Comparison of ENCODE assay signal across 31 cellular contexts in the genomic region with DNA sequence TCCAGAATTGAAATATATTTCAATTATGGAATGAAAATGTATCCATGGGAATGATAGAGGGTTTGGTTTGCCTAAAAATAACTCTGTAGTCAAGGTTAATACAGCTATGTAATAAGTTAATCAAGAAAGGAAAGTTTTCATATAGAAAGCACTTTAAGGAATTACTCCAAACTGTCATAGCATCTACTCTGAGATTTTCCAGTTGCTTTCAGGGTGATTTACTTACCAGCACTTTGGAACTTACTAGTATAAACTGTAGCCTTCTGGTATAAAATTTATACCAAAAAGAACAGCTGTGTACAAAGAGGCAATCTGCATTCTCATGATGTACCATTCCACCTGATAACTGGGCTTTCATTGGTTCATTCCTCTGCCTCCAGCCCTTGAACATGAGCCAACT.
A peak's percentile ranks its signal among the peaks of the same experiment; 100 is the strongest.
DNase-seq lines count a peak whose midpoint lies in the region; ATAC-seq and TF ChIP-seq lines count a peak whose summit lies in the region.
"Had no signal": no experiment of that assay in that cellular context is flagged by ENCODE, and none has a peak within 500 bp of the region (broad histone marks: within the 10 kb centered on the region; RNA-seq: fewer than 3 reads in every experiment).

No MANE protein-coding gene starts in this region.

- no peaks in the 10 kb centered on the region for H3K36me3 Mint-ChIP-seq in activated naive CD4-positive, alpha-beta T cell treated with anti-CD3 and anti-CD28 coated beads, Interleukin-2, amount 50 U/mL, for 24 hours

- H2AFZ ChIP-seq in OCI-LY7 (ENCODE audit: low read length): no peak overlapping the region

- no peaks in the 10 kb centered on the region for H3K9me2 ChIP-seq in OCI-LY7 (ENCODE audit: insufficient read depth, low read length)

- intact Hi-C loops in OCI-LY7 (cut with micrococcal nuclease; ENCODE audit: unreplicated experiment): no loop called here

- peaks cover 24% of the 10 kb centered on the region for H3K36me3 ChIP-seq in OCI-LY7 (ENCODE audit: insufficient read depth, low read length)
- H3K36me3 ChIP-seq: BE2C, esophagus muscularis mucosa, neutrophil, right atrium auricular region had no signal

- H3K27ac Mint-ChIP-seq in activated naive CD4-positive, alpha-beta T cell treated with anti-CD3 and anti-CD28 coated beads, Interleukin-2, amount 50 U/mL, for 24 hours: peak overlapping the region; percentile 91
- H3K27ac Mint-ChIP-seq: stimulated activated naive CD8-positive, alpha-beta T cell treated with anti-CD3 and anti-CD28 coated beads, Interleukin-15, Interleukin-2, amounts not matched to agents 100 ng/mL and 50 ng/mL, for 24 hours had no signal

- H3K4me1 Mint-ChIP-seq in activated naive CD4-positive, alpha-beta T cell treated with anti-CD3 and anti-CD28 coated beads, Interleukin-2, amount 50 U/mL, for 24 hours: peaks cover 91% of the 10 kb centered on the region

- H3K9me3 Mint-ChIP-seq in activated naive CD4-positive, alpha-beta T cell treated with anti-CD3 and anti-CD28 coated beads, Interleukin-2, amount 50 U/mL, for 24 hours: no peaks in the 10 kb centered on the region
- H3K9me3 Mint-ChIP-seq: stimulated activated naive CD8-positive, alpha-beta T cell treated with anti-CD3 and anti-CD28 coated beads, Interleukin-15, Interleukin-2, amounts not matched to agents 100 ng/mL and 50 ng/mL, for 24 hours had no signal

- H3K4me1 ChIP-seq in OCI-LY7 (ENCODE audit: insufficient read depth, low read length, poor library complexity, severe bottlenecking): peaks cover 59% of the 10 kb centered on the region

- H3K4me2 ChIP-seq in OCI-LY7 (ENCODE audit: low read length): peak overlapping the region; percentile 93

- no peak overlapping the region for H3K27ac ChIP-seq in OCI-LY7 (ENCODE audit: low read depth, low read length, poor library complexity, severe bottlenecking)
- H3K27ac ChIP-seq: esophagus muscularis mucosa, foreskin keratinocyte, HL-60, neutrophil, right atrium auricular region had no signal

- BruUV-seq in OCI-LY7 (replicated peaks; lab: Mats Ljungman, UMichigan): no TSS peak

- H3K4me3 Mint-ChIP-seq in activated naive CD4-positive, alpha-beta T cell treated with anti-CD3 and anti-CD28 coated beads, Interleukin-2, amount 50 U/mL, for 24 hours: no peak overlapping the region
- H3K4me3 Mint-ChIP-seq: stimulated activated naive CD8-positive, alpha-beta T cell treated with anti-CD3 and anti-CD28 coated beads, Interleukin-15, Interleukin-2, amounts not matched to agents 100 ng/mL and 50 ng/mL, for 24 hours had no signal

- no peak for TF ChIP-seq CTCF in OCI-LY7 (conservative IDR thresholded peaks at IDR 0.05; ENCODE audit: low read length)
- TF ChIP-seq CTCF in fibroblast of the aortic adventitia (IDR thresholded peaks at IDR 0.05; ENCODE audit: insufficient read depth, low read length): no peak

- no peaks in the 10 kb centered on the region for H4K20me1 ChIP-seq in OCI-LY7 (ENCODE audit: insufficient read depth, low read length)

- ATAC-seq in HG03469 (IDR thresholded peaks at IDR 0.05; ENCODE audit: unreplicated experiment): no peak
- ATAC-seq: foreskin keratinocyte, left lobe of liver had no signal

- no peaks in the 10 kb centered on the region for H3K27me3 Mint-ChIP-seq in activated naive CD4-positive, alpha-beta T cell treated with anti-CD3 and anti-CD28 coated beads, Interleukin-2, amount 50 U/mL, for 24 hours
- H3K27me3 Mint-ChIP-seq: stimulated activated naive CD8-positive, alpha-beta T cell treated with anti-CD3 and anti-CD28 coated beads, Interleukin-15, Interleukin-2, amounts not matched to agents 100 ng/mL and 50 ng/mL, for 24 hours had no signal

- H3K79me2 ChIP-seq in OCI-LY7 (ENCODE audit: insufficient read depth, low read depth, low read length): peaks cover 36% of the 10 kb centered on the region; the same call in 1 of the 2 replicates

- POLR2A ChIA-PET in OCI-LY7 (lab: Charles Lee): interaction anchor here (0.8 to 11.5 kb wide), 6 partner anchors 8 to 87 kb away, joined by 3 to 261 read pairs (median 6); partner anchors contain the start of gene ARF6

- H3K4me3 ChIP-seq in OCI-LY7 (ENCODE audit: low read depth, low read length, poor library complexity, severe bottlenecking) (peak overlapping the region; percentile 64), fibroblast of the aortic adventitia (ENCODE audit: low read depth, low read length) (no peak overlapping the region)
- H3K4me3 ChIP-seq: coronary artery, esophagus muscularis mucosa, right atrium auricular region had no signal

- CTCF ChIA-PET in OCI-LY7 (lab: Charles Lee; ENCODE audit: unreplicated experiment): no interaction called here

- H3K9me3 ChIP-seq in OCI-LY7 (ENCODE audit: low read length): no peaks in the 10 kb centered on the region
- H3K9me3 ChIP-seq: BE2C, esophagus muscularis mucosa, neutrophil, right atrium auricular region had no signal

- no peak for DNase-seq in activated naive CD4-positive, alpha-beta T cell treated with Interleukin-2 at 50 U/mL for 16 hours
- no peak for DNase-seq in OCI-LY7 (ENCODE audit: low spot score)
- peak; percentile 18 for DNase-seq in fibroblast of the aortic adventitia (ENCODE audit: low read depth)
- DNase-seq in HT-29 (ENCODE audit: low spot score): no peak
- DNase-seq in epidermal melanocyte (ENCODE audit: insufficient read length, low spot score): no peak
- DNase-seq: ACHN; activated CD4-positive, alpha-beta T cell treated with anti-CD3 and anti-CD28 coated beads, Interleukin-2, amount 50 U/mL, for 4 hours; activated CD8-positive, alpha-beta memory T cell treated with anti-CD3 and anti-CD28 coated beads, Interleukin-2, amount 50 U/mL, for 4 hours; activated effector memory CD4-positive, alpha-beta T cell treated with Interleukin-2 at 50 U/mL for 16 hours; BE2C; caudate nucleus; COR-L47; foreskin keratinocyte; head of caudate nucleus; NCI-H1417 treated with DMSO at 0.1 percent for 48 hours; NCI-H2081; NCI-H2227 treated with DMSO at 0.1 percent for 48 hours; NCI-H69; posterior cingulate gyrus; SHP77 treated with DMSO at 0.1 percent for 48 hours; small intestine; SW 1271 had no signal
